ENCODE assay signal across 8 cellular contexts in the genomic region with DNA sequence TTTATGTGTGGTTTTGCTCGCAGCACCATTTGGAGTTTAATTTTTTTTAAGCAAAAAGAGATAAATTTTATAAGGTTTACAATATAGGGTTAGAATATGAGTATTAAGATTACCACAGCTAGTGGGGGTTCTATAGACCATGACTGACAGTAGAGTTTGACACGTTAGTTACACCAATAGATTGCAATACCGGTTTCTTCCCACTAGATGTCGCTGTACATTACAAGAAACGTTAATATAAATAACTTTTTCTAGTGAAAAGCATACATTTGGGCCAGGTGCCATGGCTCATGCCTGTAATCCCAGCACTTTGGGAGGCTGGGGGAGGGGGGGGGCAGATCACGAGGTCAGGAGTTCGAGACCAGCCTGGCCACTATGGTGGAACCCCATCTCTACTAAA.
DNase-seq lines count a peak whose midpoint lies in the region; ATAC-seq and TF ChIP-seq lines count a peak whose summit lies in the region.

No MANE protein-coding gene starts in this region.

- ATAC-seq in PC-3 (no peak), HG03432 (IDR thresholded peaks at IDR 0.05; ENCODE audit: unreplicated experiment) (no peak), HG02798 (IDR thresholded peaks at IDR 0.05; ENCODE audit: poor library complexity, unreplicated experiment) (no peak)

- no peaks in the 10 kb centered on the region for H3K4me1 Mint-ChIP-seq in glutamatergic neuron (ENCODE audit: low read depth, unreplicated experiment)
- no peaks in the 10 kb centered on the region for H3K4me1 Mint-ChIP-seq in activated naive CD4-positive, alpha-beta T cell treated with anti-CD3 and anti-CD28 coated beads, Interleukin-2, amount 10 ng/mL, durations not matched to agents 7 days and 5 days

- H3K36me3 Mint-ChIP-seq in glutamatergic neuron (ENCODE audit: unreplicated experiment): no peaks in the 10 kb centered on the region
- H3K36me3 Mint-ChIP-seq in activated naive CD4-positive, alpha-beta T cell treated with anti-CD3 and anti-CD28 coated beads, Interleukin-2, amount 10 ng/mL, durations not matched to agents 7 days and 5 days: no peaks in the 10 kb centered on the region

- H2AFZ ChIP-seq in GM23248: no peak overlapping the region
- no peak overlapping the region for H2AFZ ChIP-seq in PC-3 (ENCODE audit: low read length)

- TF ChIP-seq CTCF in PC-3 (conservative IDR thresholded peaks at IDR 0.05; ENCODE audit: low read depth, low read length) (peak; percentile 56), glutamatergic neuron (IDR thresholded peaks at IDR 0.05; ENCODE audit: partially characterized antibody, unreplicated experiment) (peak; percentile 69)

- H3K36me3 ChIP-seq in GM23248 (ENCODE audit: low read depth) (no peaks in the 10 kb centered on the region), PC-3 (ENCODE audit: low read depth, low read length) (no peaks in the 10 kb centered on the region)

- no peak overlapping the region for H3K4me3 Mint-ChIP-seq in glutamatergic neuron (ENCODE audit: unreplicated experiment)
- H3K4me3 Mint-ChIP-seq in activated naive CD4-positive, alpha-beta T cell treated with anti-CD3 and anti-CD28 coated beads, Interleukin-2, amount 10 ng/mL, durations not matched to agents 7 days and 5 days: no peak overlapping the region

- H3K4me1 ChIP-seq in GM23248 (ENCODE audit: insufficient read depth) (no peaks in the 10 kb centered on the region), PC-3 (ENCODE audit: insufficient read depth, low read length) (no peaks in the 10 kb centered on the region)

- H3F3A ChIP-seq in GM23248 (ENCODE audit: insufficient read depth) (no peaks in the 10 kb centered on the region), PC-3 (ENCODE audit: low read length, unreplicated experiment) (no peaks in the 10 kb centered on the region)

- H3K79me2 ChIP-seq in GM23248 (ENCODE audit: insufficient read depth) (no peaks in the 10 kb centered on the region), PC-3 (ENCODE audit: low read length) (no peaks in the 10 kb centered on the region)

- H3K9me3 ChIP-seq in GM23248 (ENCODE audit: low read depth) (no peaks in the 10 kb centered on the region), PC-3 (ENCODE audit: low read length) (no peaks in the 10 kb centered on the region)

- CTCF ChIA-PET in PC-3 (lab: Charles Lee): no interaction called here
- CTCF ChIA-PET in activated naive CD4-positive, alpha-beta T cell treated with anti-CD3 and anti-CD28 coated beads, Interleukin-2, amount 10 ng/mL, durations not matched to agents 7 days and 5 days (lab: Charles Lee): no interaction called here

- no peak overlapping the region for H3K27ac Mint-ChIP-seq in glutamatergic neuron (ENCODE audit: unreplicated experiment)
- no peak overlapping the region for H3K27ac Mint-ChIP-seq in activated naive CD4-positive, alpha-beta T cell treated with anti-CD3 and anti-CD28 coated beads, Interleukin-2, amount 10 ng/mL, durations not matched to agents 7 days and 5 days

- POLR2A ChIA-PET in PC-3 (lab: Charles Lee; ENCODE audit: unreplicated experiment): no interaction called here

- H3K9me3 Mint-ChIP-seq in glutamatergic neuron (ENCODE audit: unreplicated experiment): no peaks in the 10 kb centered on the region
- no peaks in the 10 kb centered on the region for H3K9me3 Mint-ChIP-seq in activated naive CD4-positive, alpha-beta T cell treated with anti-CD3 and anti-CD28 coated beads, Interleukin-2, amount 10 ng/mL, durations not matched to agents 7 days and 5 days

- H3K27me3 Mint-ChIP-seq in glutamatergic neuron (ENCODE audit: unreplicated experiment): no peaks in the 10 kb centered on the region
- no peaks in the 10 kb centered on the region for H3K27me3 Mint-ChIP-seq in activated naive CD4-positive, alpha-beta T cell treated with anti-CD3 and anti-CD28 coated beads, Interleukin-2, amount 10 ng/mL, durations not matched to agents 7 days and 5 days

- no TSS peak for BruUV-seq in PC-3 (replicated peaks; lab: Mats Ljungman, UMichigan)

- H3K27ac ChIP-seq in GM23248: no peak overlapping the region
- H3K27ac ChIP-seq in PC-3 (ENCODE audit: low read length): no peak overlapping the region

- intact Hi-C loops in PC-3 (cut with micrococcal nuclease): no loop called here

- H4K20me1 ChIP-seq in GM23248 (ENCODE audit: insufficient read depth) (no peaks in the 10 kb centered on the region), PC-3 (ENCODE audit: low read length) (no peaks in the 10 kb centered on the region)

- in situ Hi-C loops in GM23248 (cut with MboI): no loop called here

- H3K4me3 ChIP-seq in GM23248: no peak overlapping the region
- H3K4me3 ChIP-seq in PC-3 (ENCODE audit: low read length): no peak overlapping the region

- no peak overlapping the region for H3K4me2 ChIP-seq in GM23248 (ENCODE audit: unreplicated experiment)
- H3K4me2 ChIP-seq in PC-3 (ENCODE audit: low read length): no peak overlapping the region

- no peaks in the 10 kb centered on the region for H3K9me2 ChIP-seq in GM23248 (ENCODE audit: insufficient read depth)
- H3K9me2 ChIP-seq in PC-3 (replicated peaks; ENCODE audit: low read length): no peaks in the 10 kb centered on the region

- 32 to 33% methylated on average over 5 to 7 of the region's 7 CpGs for WGBS in GM23248 (ENCODE audit: low coverage in 1 of 2, low lambda C conversion rate in 2 of 2, missing lambda C conversion rate in 2 of 2), 2 experiments

- H3K9ac ChIP-seq in GM23248: no peak overlapping the region
- H3K9ac ChIP-seq in PC-3 (ENCODE audit: low read length): no peak overlapping the region

- DNase-seq in CMK (ENCODE audit: low read depth): peak; percentile 5
- peak; percentile 4 for DNase-seq in GM23248
- peak; percentile 51 for DNase-seq in PC-3
- no peak for DNase-seq in glutamatergic neuron
- DNase-seq in HCEC 1CT: no peak
- no peak for DNase-seq in activated naive CD4-positive, alpha-beta T cell treated with anti-CD3 and anti-CD28 coated beads, Interleukin-2, amount 10 ng/mL, durations not matched to agents 7 days and 5 days

- H3K27me3 ChIP-seq in GM23248 (replicated peaks; ENCODE audit: insufficient read depth) (no peaks in the 10 kb centered on the region), PC-3 (ENCODE audit: low read length) (no peaks in the 10 kb centered on the region)

Comparison
In these comparisons a context has a peak if more than half of its experiments do, and no peak if none do; other contexts are left out.
1. DNase-seq: peak in CMK (single experiment), GM23248 (single experiment) and PC-3 (single experiment); none in glutamatergic neuron (single experiment), HCEC 1CT (single experiment) and activated naive CD4-positive, alpha-beta T cell treated with anti-CD3 and anti-CD28 coated beads, Interleukin-2, amount 10 ng/mL, durations not matched to agents 7 days and 5 days (single experiment).